35 cellular contexts compared by ENCODE assay signal in the genomic region with DNA sequence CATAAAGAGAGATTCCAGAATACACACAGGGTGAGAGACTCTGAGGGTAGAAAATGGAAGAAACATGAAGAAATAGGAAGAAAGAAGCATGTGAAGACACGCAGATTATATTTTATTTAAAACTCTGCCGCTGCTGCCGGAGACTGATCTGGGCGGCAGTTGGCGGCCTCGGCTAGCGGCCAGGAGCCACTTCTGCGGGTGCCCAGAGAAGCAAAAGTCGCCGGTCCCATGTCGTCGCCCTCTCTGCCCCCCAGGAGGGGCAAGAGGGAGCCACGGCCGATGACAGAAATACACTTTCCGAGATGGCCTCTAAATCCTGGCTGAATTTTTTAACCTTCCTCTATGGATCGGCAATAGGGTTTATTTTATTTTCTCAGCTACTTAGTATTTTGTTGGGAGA. TPM values are rescaled to one million over a fixed set of nuclear protein-coding genes. Genes with fewer than 3 reads are reported as not detected.
"Had no signal": no experiment of that assay in that cellular context is flagged by ENCODE, and none has a peak within 500 bp of the region (broad histone marks: within the 10 kb centered on the region; RNA-seq: fewer than 3 reads in every experiment).

No MANE protein-coding gene starts in this region.

- DNase-seq: activated CD4-positive, alpha-beta memory T cell treated with anti-CD3 and anti-CD28 coated beads for 36 hours; activated CD4-positive, alpha-beta T cell treated with anti-CD3 and anti-CD28 coated beads for 36 hours; activated CD4-positive, alpha-beta T cell treated with anti-CD3 and anti-CD28 coated beads, Interleukin-2, amount 10 ng/mL, durations not matched to agents 24 days and 14 days; activated CD4-positive, CD25-positive, alpha-beta regulatory T cell; activated CD4-positive, CD25-positive, alpha-beta regulatory T cell treated with anti-CD3 and anti-CD28 coated beads, Interleukin-2, amount 50 U/mL, for 72 hours; activated CD8-positive, alpha-beta memory T cell treated with anti-CD3 and anti-CD28 coated beads, Interleukin-2, amount 10 ng/mL, durations not matched to agents 7 days and 5 days; activated CD8-positive, alpha-beta memory T cell treated with anti-CD3 and anti-CD28 coated beads, Interleukin-2, amount 50 U/mL, for 4 hours; activated CD8-positive, alpha-beta T cell treated with anti-CD3 and anti-CD28 coated beads, Interleukin-2, amount 10 ng/mL, durations not matched to agents 7 days and 5 days; activated gamma-delta T cell; activated naive CD4-positive, alpha-beta T cell; activated naive CD4-positive, alpha-beta T cell treated with anti-CD3 and anti-CD28 coated beads, Interleukin-2, amount 10 ng/mL, durations not matched to agents 7 days and 5 days; activated naive CD8-positive, alpha-beta T cell treated with anti-CD3 and anti-CD28 coated beads, Interleukin-2, amount 10 ng/mL, durations not matched to agents 7 days and 5 days; activated T-cell treated with anti-CD3 and anti-CD28 coated beads, Interleukin-2, amount 50 U/mL, for 24 hours; activated T-cell treated with anti-CD3 and anti-CD28 coated beads, Interleukin-2, amount 50 U/mL, for 72 hours; central memory CD4-positive, alpha-beta T cell; cerebellar nuclear complex; colonic mucosa; dorsolateral prefrontal cortex; effector memory CD4-positive, alpha-beta T cell; endodermal cell; erythroblast; foreskin keratinocyte; gastrocnemius medialis; heart right ventricle; T1000 had no signal

- H3K36me3 Mint-ChIP-seq: activated CD4-positive, alpha-beta memory T cell treated with anti-CD3 and anti-CD28 coated beads for 36 hours; activated CD8-positive, alpha-beta memory T cell treated with anti-CD3 and anti-CD28 coated beads, Interleukin-2, amount 10 ng/mL, durations not matched to agents 7 days and 5 days; activated naive CD4-positive, alpha-beta T cell treated with anti-CD3 and anti-CD28 coated beads, Interleukin-2, amount 50 U/mL, for 72 hours; brain had no signal

- H3K27me3 Mint-ChIP-seq: activated CD4-positive, alpha-beta memory T cell treated with anti-CD3 and anti-CD28 coated beads for 36 hours; activated CD4-positive, alpha-beta T cell treated with anti-CD3 and anti-CD28 coated beads for 36 hours; activated CD4-positive, alpha-beta T cell treated with anti-CD3 and anti-CD28 coated beads, Interleukin-2, amount 10 ng/mL, durations not matched to agents 24 days and 14 days; activated naive CD4-positive, alpha-beta T cell treated with anti-CD3 and anti-CD28 coated beads, Interleukin-2, amount 10 ng/mL, durations not matched to agents 7 days and 5 days; activated naive CD8-positive, alpha-beta T cell treated with anti-CD3 and anti-CD28 coated beads, Interleukin-2, amount 10 ng/mL, durations not matched to agents 7 days and 5 days; activated T-cell treated with anti-CD3 and anti-CD28 coated beads, Interleukin-2, amount 50 U/mL, for 24 hours had no signal

- H3K9me3 ChIP-seq: ascending aorta, breast epithelium, colonic mucosa, esophagus muscularis mucosa, gastrocnemius medialis had no signal

- H3K4me3 ChIP-seq: ascending aorta, breast epithelium, cardiac muscle cell, colonic mucosa, dorsolateral prefrontal cortex, esophagus muscularis mucosa, gastrocnemius medialis, heart right ventricle, hepatocyte had no signal

- H3K9me3 Mint-ChIP-seq: activated CD4-positive, alpha-beta memory T cell treated with anti-CD3 and anti-CD28 coated beads for 36 hours; activated T-cell treated with anti-CD3 and anti-CD28 coated beads, Interleukin-2, amount 50 U/mL, for 24 hours; brain; endodermal cell; T-helper 2 cell treated with Interferon-gamma antibody and Interleukin-4, amounts not matched to agents 5 μg/mL and 100 μg/mL, for 36 hours had no signal

- H3K4me3 Mint-ChIP-seq: activated CD4-positive, alpha-beta memory T cell treated with anti-CD3 and anti-CD28 coated beads for 36 hours; activated CD4-positive, alpha-beta T cell treated with anti-CD3 and anti-CD28 coated beads for 36 hours; activated CD4-positive, alpha-beta T cell treated with anti-CD3 and anti-CD28 coated beads, Interleukin-2, amount 10 ng/mL, durations not matched to agents 24 days and 14 days; activated CD8-positive, alpha-beta memory T cell treated with anti-CD3 and anti-CD28 coated beads, Interleukin-2, amount 10 ng/mL, durations not matched to agents 7 days and 5 days; activated CD8-positive, alpha-beta T cell treated with anti-CD3 and anti-CD28 coated beads, Interleukin-2, amount 10 ng/mL, durations not matched to agents 7 days and 5 days; activated naive CD4-positive, alpha-beta T cell treated with anti-CD3 and anti-CD28 coated beads, Interleukin-2, amount 10 ng/mL, durations not matched to agents 7 days and 5 days; activated naive CD8-positive, alpha-beta T cell treated with anti-CD3 and anti-CD28 coated beads, Interleukin-2, amount 10 ng/mL, durations not matched to agents 7 days and 5 days; activated T-cell treated with anti-CD3 and anti-CD28 coated beads, Interleukin-2, amount 50 U/mL, for 24 hours; activated T-cell treated with anti-CD3 and anti-CD28 coated beads, Interleukin-2, amount 50 U/mL, for 72 hours; brain; endodermal cell; T-helper 1 cell treated with Interleukin-12 subunit alpha and Interleukin-12 subunit beta and Interleukin-4 antibody, amounts not matched to agents 30 μg/mL and 1 μg/mL, for 36 hours; T-helper 2 cell treated with Interferon-gamma antibody and Interleukin-4, amounts not matched to agents 5 μg/mL and 100 μg/mL, for 36 hours had no signal

- H3K4me1 Mint-ChIP-seq: activated CD4-positive, alpha-beta T cell treated with anti-CD3 and anti-CD28 coated beads, Interleukin-2, amount 10 ng/mL, durations not matched to agents 24 days and 14 days; brain; endodermal cell had no signal

- H3K36me3 ChIP-seq: ascending aorta, breast epithelium, cardiac muscle cell, colonic mucosa, esophagus muscularis mucosa, gastrocnemius medialis, heart right ventricle had no signal

- ATAC-seq: activated CD4-positive, alpha-beta T cell treated with anti-CD3 and anti-CD28 coated beads for 36 hours; activated CD8-positive, alpha-beta memory T cell treated with anti-CD3 and anti-CD28 coated beads, Interleukin-2, amount 10 ng/mL, durations not matched to agents 7 days and 5 days; activated CD8-positive, alpha-beta T cell treated with anti-CD3 and anti-CD28 coated beads, Interleukin-2, amount 10 ng/mL, durations not matched to agents 7 days and 5 days; activated naive CD4-positive, alpha-beta T cell treated with anti-CD3 and anti-CD28 coated beads, Interleukin-2, amount 50 U/mL, for 72 hours; activated T-cell treated with anti-CD3 and anti-CD28 coated beads, Interleukin-2, amount 50 U/mL, for 72 hours; foreskin keratinocyte; gastrocnemius medialis; heart right ventricle had no signal

- H3K27ac Mint-ChIP-seq: activated CD4-positive, alpha-beta memory T cell treated with anti-CD3 and anti-CD28 coated beads for 36 hours; activated CD4-positive, alpha-beta T cell treated with anti-CD3 and anti-CD28 coated beads for 36 hours; activated CD4-positive, alpha-beta T cell treated with anti-CD3 and anti-CD28 coated beads, Interleukin-2, amount 10 ng/mL, durations not matched to agents 24 days and 14 days; activated CD8-positive, alpha-beta memory T cell treated with anti-CD3 and anti-CD28 coated beads, Interleukin-2, amount 10 ng/mL, durations not matched to agents 7 days and 5 days; activated CD8-positive, alpha-beta T cell treated with anti-CD3 and anti-CD28 coated beads, Interleukin-2, amount 10 ng/mL, durations not matched to agents 7 days and 5 days; activated naive CD4-positive, alpha-beta T cell treated with anti-CD3 and anti-CD28 coated beads, Interleukin-2, amount 10 ng/mL, durations not matched to agents 7 days and 5 days; activated naive CD4-positive, alpha-beta T cell treated with anti-CD3 and anti-CD28 coated beads, Interleukin-2, amount 50 U/mL, for 72 hours; activated naive CD8-positive, alpha-beta T cell treated with anti-CD3 and anti-CD28 coated beads, Interleukin-2, amount 10 ng/mL, durations not matched to agents 7 days and 5 days; activated T-cell treated with anti-CD3 and anti-CD28 coated beads, Interleukin-2, amount 50 U/mL, for 24 hours; brain; endodermal cell; T-helper 1 cell treated with Interleukin-12 subunit alpha and Interleukin-12 subunit beta and Interleukin-4 antibody, amounts not matched to agents 30 μg/mL and 1 μg/mL, for 36 hours; T-helper 2 cell treated with Interferon-gamma antibody and Interleukin-4, amounts not matched to agents 5 μg/mL and 100 μg/mL, for 36 hours had no signal

- H3K27me3 ChIP-seq: ascending aorta, breast epithelium, cardiac muscle cell, colonic mucosa, dorsolateral prefrontal cortex, esophagus muscularis mucosa, foreskin keratinocyte, gastrocnemius medialis, heart right ventricle, hepatocyte had no signal

RNA-seq across cellular contexts. Expression of gene ANKRD55, which starts 40.9 kb away (rescaled TPM):
- total RNA-seq: activated CD8-positive, alpha-beta memory T cell treated with anti-CD3 and anti-CD28 coated beads for 36 hours; ascending aorta; cardiac muscle cell; colonic mucosa; foreskin keratinocyte; gastrocnemius medialis had no signal
